8 cellular contexts compared by ENCODE assay signal in genomic region chr9:127803507-127804352, GRCh38. TPM values are rescaled to one million over a fixed set of nuclear protein-coding genes. Genes with fewer than 3 reads are reported as not detected.
DNase-seq lines count a peak whose midpoint lies in the region; ATAC-seq and TF ChIP-seq lines count a peak whose summit lies in the region.

No MANE protein-coding gene starts in this region.

- H3K4me1 ChIP-seq in CD8-positive, alpha-beta memory T cell (ENCODE audit: insufficient read depth, low read length): peaks cover 19% of the 10 kb centered on the region
- H3K4me1 ChIP-seq in foreskin keratinocyte: peaks cover 12% of the 10 kb centered on the region
- H3K4me1 ChIP-seq in prostate gland (replicated peaks): peaks cover 16% of the 10 kb centered on the region

- no peaks in the 10 kb centered on the region for H3K9me3 ChIP-seq in CD8-positive, alpha-beta memory T cell (ENCODE audit: low read length)
- no peaks in the 10 kb centered on the region for H3K9me3 ChIP-seq in prostate gland

- peaks cover 8% of the 10 kb centered on the region for H3K36me3 ChIP-seq in CD8-positive, alpha-beta memory T cell (ENCODE audit: insufficient read depth, low read length)
- peaks cover 0 to 5% of the 10 kb centered on the region in 2 donors for H3K36me3 ChIP-seq in prostate gland

- intact Hi-C loops in prostate gland (cut with DNase I): loop anchor here (5.0 kb wide), 1 partner anchor 114 kb away; the partner anchor contains the start of gene ST6GALNAC4

- peaks cover 20 to 38% (median 27%) of the 10 kb centered on the region in 3 donors for H3K4me1 Mint-ChIP-seq in CD8-positive, alpha-beta memory T cell
- peaks cover 22% of the 10 kb centered on the region for H3K4me1 Mint-ChIP-seq in activated T-cell treated with anti-CD3 and anti-CD28 coated beads, Interleukin-2, amount 50 U/mL, for 4 hours (ENCODE audit: low read depth)

- H3K27me3 ChIP-seq in CD8-positive, alpha-beta memory T cell (ENCODE audit: insufficient read depth, low read length, poor library complexity, severe bottlenecking): no peaks in the 10 kb centered on the region
- no peaks in the 10 kb centered on the region for H3K27me3 ChIP-seq in foreskin keratinocyte
- H3K27me3 ChIP-seq in prostate gland (replicated peaks; ENCODE audit: insufficient read depth): no peaks in the 10 kb centered on the region

- H3K4me3 Mint-ChIP-seq in CD8-positive, alpha-beta memory T cell: peak overlapping the region; percentile 91 to 98 (median 93)
- H3K4me3 Mint-ChIP-seq in activated T-cell treated with anti-CD3 and anti-CD28 coated beads, Interleukin-2, amount 50 U/mL, for 4 hours: peak overlapping the region; percentile 94

- WGBS in prostate gland: 40% methylated on average over 18 of the region's 18 CpGs

- H3K9me3 Mint-ChIP-seq in CD8-positive, alpha-beta memory T cell: no peaks in the 10 kb centered on the region
- H3K9me3 Mint-ChIP-seq in activated T-cell treated with anti-CD3 and anti-CD28 coated beads, Interleukin-2, amount 50 U/mL, for 4 hours: no peaks in the 10 kb centered on the region

- H3K36me3 Mint-ChIP-seq in CD8-positive, alpha-beta memory T cell: peaks cover 0 to 31% (median 5%) of the 10 kb centered on the region in 3 donors
- H3K36me3 Mint-ChIP-seq in activated T-cell treated with anti-CD3 and anti-CD28 coated beads, Interleukin-2, amount 50 U/mL, for 4 hours (ENCODE audit: insufficient read depth): peaks cover 7% of the 10 kb centered on the region

- peaks cover 0 to 1% of the 10 kb centered on the region in 2 donors for H3K27me3 Mint-ChIP-seq in CD8-positive, alpha-beta memory T cell
- H3K27me3 Mint-ChIP-seq in activated T-cell treated with anti-CD3 and anti-CD28 coated beads, Interleukin-2, amount 50 U/mL, for 4 hours (ENCODE audit: low read depth): no peaks in the 10 kb centered on the region

- H3K27ac ChIP-seq in CD8-positive, alpha-beta memory T cell (ENCODE audit: low read depth, low read length): peak overlapping the region; percentile 90
- H3K27ac ChIP-seq in foreskin keratinocyte (peak overlapping the region; percentile 90), prostate gland (peak overlapping the region; percentile 92 to 93)

- CTCF ChIA-PET in CD8-positive, alpha-beta memory T cell (lab: Charles Lee): interaction anchor here (1.0 to 3.3 kb wide), 3 partner anchors 62 to 82 kb away, joined by 3 to 16 read pairs (median 3); no protein-coding TSS in a partner anchor

- DNase-seq in CD8-positive, alpha-beta memory T cell: peak in 1 of 5 donors; percentile 55
- DNase-seq in HS-5 (ENCODE audit: low read depth): peak; percentile 36
- DNase-seq in activated T-cell treated with anti-CD3 and anti-CD28 coated beads, Interleukin-2, amount 50 U/mL, for 4 hours: no peak
- DNase-seq in foreskin keratinocyte: peak; percentile 58 to 80
- no peak for DNase-seq in prostate gland (ENCODE audit: low spot score)
- DNase-seq in midbrain (lab: John Stamatoyannopoulos, UW): no peak

- peak overlapping the region; percentile 81 to 100 (median 94) for H3K27ac Mint-ChIP-seq in CD8-positive, alpha-beta memory T cell

- TF ChIP-seq POLR2A in prostate gland (IDR thresholded peaks at IDR 0.05): no peak

- no peak for ATAC-seq in activated T-cell treated with anti-CD3 and anti-CD28 coated beads, Interleukin-2, amount 50 U/mL, for 4 hours
- ATAC-seq in foreskin keratinocyte: peak; percentile 58
- ATAC-seq in HG02840 (IDR thresholded peaks at IDR 0.05; ENCODE audit: low FRiP score, unreplicated experiment): no peak
- no peak for ATAC-seq in HG02610 (IDR thresholded peaks at IDR 0.05; ENCODE audit: unreplicated experiment)

- POLR2A ChIA-PET in CD8-positive, alpha-beta memory T cell (lab: Charles Lee): no interaction called here

- TF ChIP-seq CTCF in foreskin keratinocyte (conservative IDR thresholded peaks at IDR 0.05): no peak
- TF ChIP-seq CTCF in prostate gland (IDR thresholded peaks at IDR 0.05): no peak

- peak overlapping the region; percentile 97 for H3K4me3 ChIP-seq in CD8-positive, alpha-beta memory T cell (ENCODE audit: low read length)
- peak overlapping the region; percentile 63 for H3K4me3 ChIP-seq in prostate gland

RNA-seq across cellular contexts. Expression of gene FPGS, which starts 1.0 kb away (rescaled TPM):
- 100 to 1,000 TPM; 110 to 111 TPM for total RNA-seq in CD8-positive, alpha-beta memory T cell
- polyA plus RNA-seq in CD8-positive, alpha-beta memory T cell: 68.0 TPM
- total RNA-seq in activated T-cell treated with anti-CD3 and anti-CD28 coated beads, Interleukin-2, amount 50 U/mL, for 4 hours: 100 to 1,000 TPM; 137 to 149 (median 141) TPM
- total RNA-seq in foreskin keratinocyte: 72.6 and 77.1 TPM in 2 replicates
- polyA plus RNA-seq in foreskin keratinocyte: 82.3 and 83.5 TPM in 2 replicates
- total RNA-seq in prostate gland: 100 to 1,000 TPM; 117 TPM

RNA-seq across cellular contexts. Expression of gene CDK9, which starts 17.9 kb away (rescaled TPM):
- 100 to 1,000 TPM; 108 to 111 TPM for total RNA-seq in CD8-positive, alpha-beta memory T cell
- 72.3 TPM for polyA plus RNA-seq in CD8-positive, alpha-beta memory T cell
- 10 to 100 TPM; 66.9 to 91.5 (median 82.5) TPM for total RNA-seq in activated T-cell treated with anti-CD3 and anti-CD28 coated beads, Interleukin-2, amount 50 U/mL, for 4 hours
- 43.0 and 44.9 TPM in 2 replicates for total RNA-seq in foreskin keratinocyte
- 52.9 and 58.9 TPM in 2 replicates for polyA plus RNA-seq in foreskin keratinocyte
- total RNA-seq in prostate gland: 100 to 1,000 TPM in 1 of 2 donors, 10 to 100 TPM in 1; 60.3 to 130 TPM

RNA-seq across cellular contexts. Expression of gene SH2D3C, which starts 25.3 kb away (rescaled TPM):
- total RNA-seq in CD8-positive, alpha-beta memory T cell: 10 to 100 TPM; 13.9 to 14.1 TPM
- polyA plus RNA-seq in CD8-positive, alpha-beta memory T cell: 50.7 TPM
- total RNA-seq in activated T-cell treated with anti-CD3 and anti-CD28 coated beads, Interleukin-2, amount 50 U/mL, for 4 hours: 10 to 100 TPM in 1 of 3 donors, 1 to 10 TPM in 2; 5.9 to 10.8 (median 7.0) TPM
- 0.17 and 0.28 TPM in 2 replicates for total RNA-seq in foreskin keratinocyte
- 0.16 and 0.28 TPM in 2 replicates for polyA plus RNA-seq in foreskin keratinocyte
- 10 to 100 TPM in 1 of 2 donors, 1 to 10 TPM in 1; 5.5 to 11.4 TPM for total RNA-seq in prostate gland

RNA-seq across cellular contexts. Expression of gene ENG, which starts 50.7 kb away (rescaled TPM):
- 10 to 100 TPM; 18.9 to 19.3 TPM for total RNA-seq in CD8-positive, alpha-beta memory T cell
- 7.9 TPM for polyA plus RNA-seq in CD8-positive, alpha-beta memory T cell
- 10 to 100 TPM; 10.7 to 20.3 (median 14.8) TPM for total RNA-seq in activated T-cell treated with anti-CD3 and anti-CD28 coated beads, Interleukin-2, amount 50 U/mL, for 4 hours
- 3.1 TPM in 2 replicates for total RNA-seq in foreskin keratinocyte
- polyA plus RNA-seq in foreskin keratinocyte: 4.9 and 5.4 TPM in 2 replicates
- total RNA-seq in prostate gland: 100 to 1,000 TPM in 1 of 2 donors, 10 to 100 TPM in 1; 24.3 to 336 TPM

Comparison
In these comparisons a context has a peak if more than half of its experiments do, and no peak if none do; other contexts are left out.
1. DNase-seq: peak in HS-5 (single experiment) and foreskin keratinocyte (2 of 2); none in activated T-cell treated with anti-CD3 and anti-CD28 coated beads, Interleukin-2, amount 50 U/mL, for 4 hours (single experiment), prostate gland (single experiment) and midbrain (single experiment).
2. Peak in every context shown above with its lines, with median percentiles within 50 percentile points of each other: H3K27ac ChIP-seq.